1 cellular context compared by ENCODE assay signal in the genomic region with DNA sequence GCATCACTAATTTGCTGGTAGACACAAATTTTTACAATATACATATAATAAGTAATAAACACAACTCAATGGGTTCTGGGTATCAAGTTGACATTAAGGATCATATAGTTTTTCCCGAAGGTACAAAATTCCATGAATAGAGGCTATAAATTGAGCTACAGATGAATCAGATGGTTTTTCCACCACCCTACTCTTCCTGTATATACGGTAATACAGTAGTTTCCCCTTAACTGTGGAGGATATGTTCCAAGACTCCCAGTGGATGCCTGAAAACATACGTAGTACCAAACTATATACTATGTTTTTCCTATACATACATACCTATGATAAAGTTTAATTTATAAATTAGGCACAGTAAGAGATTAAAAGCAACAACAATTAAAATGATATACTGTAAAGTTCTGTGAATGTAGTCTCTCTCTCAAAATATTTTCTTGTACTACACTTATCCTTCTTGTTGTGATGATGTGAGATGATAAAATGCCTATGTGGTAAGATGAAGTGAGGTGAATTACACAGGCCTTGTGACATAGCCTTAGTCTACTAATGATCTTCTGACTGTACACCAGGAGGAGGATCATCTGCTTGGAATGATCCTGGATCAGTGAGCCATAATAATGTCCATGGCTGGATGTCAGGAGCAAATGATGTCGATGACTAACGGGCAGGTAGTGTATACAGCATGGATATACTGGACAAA.
TF ChIP-seq lines count a peak whose summit lies in the region.

No MANE protein-coding gene starts in this region.

TF ChIP-seq in H1, 55 proteins besides CTCF, POLR2A, EP300 and RAD21:
- TF ChIP-seq SIX5 (IDR thresholded peaks at IDR 0.05; ENCODE audit: low read depth, low read length): no peak
- no peak for TF ChIP-seq CREB1 (IDR thresholded peaks at IDR 0.05)
- no peak for TF ChIP-seq SIRT6 (IDR thresholded peaks at IDR 0.05; ENCODE audit: low read length)
- TF ChIP-seq, protein P1, sequence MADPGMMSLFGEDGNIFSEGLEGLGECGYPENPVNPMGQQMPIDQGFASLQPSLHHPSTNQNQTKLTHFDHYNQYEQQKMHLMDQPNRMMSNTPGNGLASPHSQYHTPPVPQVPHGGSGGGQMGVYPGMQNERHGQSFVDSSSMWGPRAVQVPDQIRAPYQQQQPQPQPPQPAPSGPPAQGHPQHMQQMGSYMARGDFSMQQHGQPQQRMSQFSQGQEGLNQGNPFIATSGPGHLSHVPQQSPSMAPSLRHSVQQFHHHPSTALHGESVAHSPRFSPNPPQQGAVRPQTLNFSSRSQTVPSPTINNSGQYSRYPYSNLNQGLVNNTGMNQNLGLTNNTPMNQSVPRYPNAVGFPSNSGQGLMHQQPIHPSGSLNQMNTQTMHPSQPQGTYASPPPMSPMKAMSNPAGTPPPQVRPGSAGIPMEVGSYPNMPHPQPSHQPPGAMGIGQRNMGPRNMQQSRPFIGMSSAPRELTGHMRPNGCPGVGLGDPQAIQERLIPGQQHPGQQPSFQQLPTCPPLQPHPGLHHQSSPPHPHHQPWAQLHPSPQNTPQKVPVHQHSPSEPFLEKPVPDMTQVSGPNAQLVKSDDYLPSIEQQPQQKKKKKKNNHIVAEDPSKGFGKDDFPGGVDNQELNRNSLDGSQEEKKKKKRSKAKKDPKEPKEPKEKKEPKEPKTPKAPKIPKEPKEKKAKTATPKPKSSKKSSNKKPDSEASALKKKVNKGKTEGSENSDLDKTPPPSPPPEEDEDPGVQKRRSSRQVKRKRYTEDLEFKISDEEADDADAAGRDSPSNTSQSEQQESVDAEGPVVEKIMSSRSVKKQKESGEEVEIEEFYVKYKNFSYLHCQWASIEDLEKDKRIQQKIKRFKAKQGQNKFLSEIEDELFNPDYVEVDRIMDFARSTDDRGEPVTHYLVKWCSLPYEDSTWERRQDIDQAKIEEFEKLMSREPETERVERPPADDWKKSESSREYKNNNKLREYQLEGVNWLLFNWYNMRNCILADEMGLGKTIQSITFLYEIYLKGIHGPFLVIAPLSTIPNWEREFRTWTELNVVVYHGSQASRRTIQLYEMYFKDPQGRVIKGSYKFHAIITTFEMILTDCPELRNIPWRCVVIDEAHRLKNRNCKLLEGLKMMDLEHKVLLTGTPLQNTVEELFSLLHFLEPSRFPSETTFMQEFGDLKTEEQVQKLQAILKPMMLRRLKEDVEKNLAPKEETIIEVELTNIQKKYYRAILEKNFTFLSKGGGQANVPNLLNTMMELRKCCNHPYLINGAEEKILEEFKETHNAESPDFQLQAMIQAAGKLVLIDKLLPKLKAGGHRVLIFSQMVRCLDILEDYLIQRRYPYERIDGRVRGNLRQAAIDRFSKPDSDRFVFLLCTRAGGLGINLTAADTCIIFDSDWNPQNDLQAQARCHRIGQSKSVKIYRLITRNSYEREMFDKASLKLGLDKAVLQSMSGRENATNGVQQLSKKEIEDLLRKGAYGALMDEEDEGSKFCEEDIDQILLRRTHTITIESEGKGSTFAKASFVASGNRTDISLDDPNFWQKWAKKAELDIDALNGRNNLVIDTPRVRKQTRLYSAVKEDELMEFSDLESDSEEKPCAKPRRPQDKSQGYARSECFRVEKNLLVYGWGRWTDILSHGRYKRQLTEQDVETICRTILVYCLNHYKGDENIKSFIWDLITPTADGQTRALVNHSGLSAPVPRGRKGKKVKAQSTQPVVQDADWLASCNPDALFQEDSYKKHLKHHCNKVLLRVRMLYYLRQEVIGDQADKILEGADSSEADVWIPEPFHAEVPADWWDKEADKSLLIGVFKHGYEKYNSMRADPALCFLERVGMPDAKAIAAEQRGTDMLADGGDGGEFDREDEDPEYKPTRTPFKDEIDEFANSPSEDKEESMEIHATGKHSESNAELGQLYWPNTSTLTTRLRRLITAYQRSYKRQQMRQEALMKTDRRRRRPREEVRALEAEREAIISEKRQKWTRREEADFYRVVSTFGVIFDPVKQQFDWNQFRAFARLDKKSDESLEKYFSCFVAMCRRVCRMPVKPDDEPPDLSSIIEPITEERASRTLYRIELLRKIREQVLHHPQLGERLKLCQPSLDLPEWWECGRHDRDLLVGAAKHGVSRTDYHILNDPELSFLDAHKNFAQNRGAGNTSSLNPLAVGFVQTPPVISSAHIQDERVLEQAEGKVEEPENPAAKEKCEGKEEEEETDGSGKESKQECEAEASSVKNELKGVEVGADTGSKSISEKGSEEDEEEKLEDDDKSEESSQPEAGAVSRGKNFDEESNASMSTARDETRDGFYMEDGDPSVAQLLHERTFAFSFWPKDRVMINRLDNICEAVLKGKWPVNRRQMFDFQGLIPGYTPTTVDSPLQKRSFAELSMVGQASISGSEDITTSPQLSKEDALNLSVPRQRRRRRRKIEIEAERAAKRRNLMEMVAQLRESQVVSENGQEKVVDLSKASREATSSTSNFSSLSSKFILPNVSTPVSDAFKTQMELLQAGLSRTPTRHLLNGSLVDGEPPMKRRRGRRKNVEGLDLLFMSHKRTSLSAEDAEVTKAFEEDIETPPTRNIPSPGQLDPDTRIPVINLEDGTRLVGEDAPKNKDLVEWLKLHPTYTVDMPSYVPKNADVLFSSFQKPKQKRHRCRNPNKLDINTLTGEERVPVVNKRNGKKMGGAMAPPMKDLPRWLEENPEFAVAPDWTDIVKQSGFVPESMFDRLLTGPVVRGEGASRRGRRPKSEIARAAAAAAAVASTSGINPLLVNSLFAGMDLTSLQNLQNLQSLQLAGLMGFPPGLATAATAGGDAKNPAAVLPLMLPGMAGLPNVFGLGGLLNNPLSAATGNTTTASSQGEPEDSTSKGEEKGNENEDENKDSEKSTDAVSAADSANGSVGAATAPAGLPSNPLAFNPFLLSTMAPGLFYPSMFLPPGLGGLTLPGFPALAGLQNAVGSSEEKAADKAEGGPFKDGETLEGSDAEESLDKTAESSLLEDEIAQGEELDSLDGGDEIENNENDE (IDR thresholded peaks at IDR 0.05; ENCODE audit: insufficient replicate concordance, low read length): peak; percentile 98
- no peak for TF ChIP-seq JUN (IDR thresholded peaks at IDR 0.05; ENCODE audit: low read depth, low read length)
- no peak for TF ChIP-seq HDAC2 (IDR thresholded peaks at IDR 0.05; ENCODE audit: borderline replicate concordance in 1 of 2, low read depth in 2 of 2, low read length in 2 of 2)
- TF ChIP-seq EZH2 (IDR thresholded peaks at IDR 0.05; ENCODE audit: low read depth, low read length, severe bottlenecking): no peak
- no peak for TF ChIP-seq SAP30 (IDR thresholded peaks at IDR 0.05; ENCODE audit: insufficient read depth, insufficient replicate concordance, low read length)
- no peak for TF ChIP-seq SP4 (IDR thresholded peaks at IDR 0.05; ENCODE audit: low read length)
TF ChIP-seq in H1: peak in this region for 1.
